In genomic region chr20:47379433-47380150, GRCh38 we compare ENCODE assay signal across 10 cellular contexts. TPM values are rescaled to one million over a fixed set of nuclear protein-coding genes. Genes with fewer than 3 reads are reported as not detected.
A peak's percentile ranks its signal among the peaks of the same experiment; 100 is the strongest.
DNase-seq lines count a peak whose midpoint lies in the region; ATAC-seq and TF ChIP-seq lines count a peak whose summit lies in the region.
"Had no signal": no experiment of that assay in that cellular context is flagged by ENCODE, and none has a peak within 500 bp of the region (broad histone marks: within the 10 kb centered on the region; RNA-seq: fewer than 3 reads in every experiment).

No MANE protein-coding gene starts in this region.

- in situ Hi-C loops in Panc1 (cut with HindIII; ENCODE audit: low pct_unique_long_range_greater_than_20kb, low sequenced_read_pairs): no loop called here

- no peaks in the 10 kb centered on the region for H3K4me1 ChIP-seq in CD4-positive, CD25-positive, alpha-beta regulatory T cell (ENCODE audit: control insufficient read depth, insufficient read depth, low read length, poor library complexity, severe bottlenecking)
- H3K4me1 ChIP-seq in Panc1 (ENCODE audit: control insufficient read depth, insufficient read depth, low read length): peaks cover 34% of the 10 kb centered on the region
- H3K4me1 ChIP-seq in naive thymus-derived CD4-positive, alpha-beta T cell (ENCODE audit: control insufficient read depth in 2 of 2, insufficient read depth in 2 of 2, low read length in 2 of 2): peaks cover 0 to 6% of the 10 kb centered on the region in 2 donors

- no peak for ATAC-seq in CD4-positive, CD25-positive, alpha-beta regulatory T cell (ENCODE audit: low read depth in 2 of 2)
- ATAC-seq in Panc1: no peak
- no peak for ATAC-seq in naive thymus-derived CD4-positive, alpha-beta T cell

- no peak overlapping the region for H3K4me3 Mint-ChIP-seq in CD4-positive, CD25-positive, alpha-beta regulatory T cell
- H3K4me3 Mint-ChIP-seq in Calu3 (ENCODE audit: low read depth, unreplicated experiment): no peak overlapping the region
- H3K4me3 Mint-ChIP-seq in naive thymus-derived CD4-positive, alpha-beta T cell: peak overlapping the region in 1 of 10 donors; percentile 11

- no peaks in the 10 kb centered on the region for H3K9me3 Mint-ChIP-seq in CD4-positive, CD25-positive, alpha-beta regulatory T cell
- no peaks in the 10 kb centered on the region for H3K9me3 Mint-ChIP-seq in Calu3 (ENCODE audit: low read depth, unreplicated experiment)
- H3K9me3 Mint-ChIP-seq in naive thymus-derived CD4-positive, alpha-beta T cell: no peaks in the 10 kb centered on the region

- DNase-seq in CD4-positive, CD25-positive, alpha-beta regulatory T cell: no peak
- DNase-seq in Panc1 (ENCODE audit: low read depth, low spot score) (no peak), choroid plexus epithelial cell (ENCODE audit: low read depth) (peak; percentile 89), occipital lobe (lab: John Stamatoyannopoulos, UW) (peak; percentile 7), Calu3 (no peak), NK-92 (lab: John Stamatoyannopoulos, UW; ENCODE audit: unreplicated experiment) (no peak)
- no peak for DNase-seq in stimulated activated naive CD4-positive, alpha-beta T cell treated with Interleukin-2 at 50 U/mL for 16 hours (lab: John Stamatoyannopoulos, UW)
- DNase-seq in naive thymus-derived CD4-positive, alpha-beta T cell: no peak
- DNase-seq: mesendoderm, substantia nigra had no signal

- H3K4me1 Mint-ChIP-seq in CD4-positive, CD25-positive, alpha-beta regulatory T cell: peaks cover 0 to 8% (median 5%) of the 10 kb centered on the region in 4 donors
- peaks cover 32% of the 10 kb centered on the region for H3K4me1 Mint-ChIP-seq in Calu3 (ENCODE audit: low read depth, unreplicated experiment)
- H3K4me1 Mint-ChIP-seq in naive thymus-derived CD4-positive, alpha-beta T cell: peaks cover 0 to 33% (median 10%) of the 10 kb centered on the region in 7 donors

- H3K27ac ChIP-seq in CD4-positive, CD25-positive, alpha-beta regulatory T cell (ENCODE audit: insufficient read depth, low read length, poor library complexity, severe bottlenecking): no peak overlapping the region
- peak overlapping the region; percentile 85 for H3K27ac ChIP-seq in Panc1 (ENCODE audit: low read length)
- no peak overlapping the region for H3K27ac ChIP-seq in naive thymus-derived CD4-positive, alpha-beta T cell (ENCODE audit: low read depth, low read length)

- H3K27me3 ChIP-seq in CD4-positive, CD25-positive, alpha-beta regulatory T cell (ENCODE audit: control insufficient read depth, insufficient read depth, low read length): no peaks in the 10 kb centered on the region
- H3K27me3 ChIP-seq in Panc1 (ENCODE audit: control insufficient read depth, insufficient read depth, low read length): no peaks in the 10 kb centered on the region
- H3K27me3 ChIP-seq in naive thymus-derived CD4-positive, alpha-beta T cell (ENCODE audit: control insufficient read depth in 2 of 2, insufficient read depth in 2 of 2, low read length in 2 of 2): peaks cover 0 to 2% of the 10 kb centered on the region in 2 donors

- no peaks in the 10 kb centered on the region for H3K36me3 ChIP-seq in CD4-positive, CD25-positive, alpha-beta regulatory T cell (ENCODE audit: control insufficient read depth, insufficient read depth, low read length)
- no peaks in the 10 kb centered on the region for H3K36me3 ChIP-seq in Panc1 (ENCODE audit: control insufficient read depth, insufficient read depth, low read length)
- no peaks in the 10 kb centered on the region for H3K36me3 ChIP-seq in naive thymus-derived CD4-positive, alpha-beta T cell (ENCODE audit: control insufficient read depth in 2 of 3, insufficient read depth in 3 of 3, low read length in 3 of 3)

- POLR2A ChIA-PET in Panc1 (lab: Charles Lee): no interaction called here
- POLR2A ChIA-PET in naive thymus-derived CD4-positive, alpha-beta T cell (lab: Charles Lee): interaction anchor here (0.6 to 1.3 kb wide), 2 partner anchors 106 to 224 kb away, joined by 3 to 4 read pairs; no protein-coding TSS in a partner anchor

- BruUV-seq in Panc1 (replicated peaks; lab: Mats Ljungman, UMichigan) (no TSS peak), Calu3 (replicated peaks; lab: Mats Ljungman, UMichigan) (no TSS peak)

- TF ChIP-seq CTCF in Panc1 (IDR thresholded peaks at IDR 0.05): no peak
- no peak for TF ChIP-seq CTCF in choroid plexus epithelial cell (conservative IDR thresholded peaks at IDR 0.05; ENCODE audit: low read depth, low read length)
- no peak for TF ChIP-seq CTCF in Calu3 (IDR thresholded peaks at IDR 0.05; ENCODE audit: unreplicated experiment)

- CTCF ChIA-PET in Panc1 (lab: Charles Lee): interaction anchor here (0.6 kb wide), 1 partner anchor 76 kb away, joined by 3 read pairs; no protein-coding TSS in a partner anchor
- CTCF ChIA-PET in Calu3 (lab: Charles Lee): interaction anchor here (0.6 to 7.2 kb wide), 4 partner anchors 21 to 172 kb away, joined by 3 to 346 read pairs (median 7); no protein-coding TSS in a partner anchor
- CTCF ChIA-PET in naive thymus-derived CD4-positive, alpha-beta T cell (lab: Charles Lee): interaction anchor here (0.6 to 8.2 kb wide), 2 partner anchors 64 to 107 kb away, joined by 4 to 305 read pairs; no protein-coding TSS in a partner anchor

- no peaks in the 10 kb centered on the region for H3K27me3 Mint-ChIP-seq in CD4-positive, CD25-positive, alpha-beta regulatory T cell
- no peaks in the 10 kb centered on the region for H3K27me3 Mint-ChIP-seq in Calu3 (ENCODE audit: unreplicated experiment)
- H3K27me3 Mint-ChIP-seq in naive thymus-derived CD4-positive, alpha-beta T cell: no peaks in the 10 kb centered on the region

- peak overlapping the region in 2 of 3 donors; percentile 72 to 91 for H3K27ac Mint-ChIP-seq in CD4-positive, CD25-positive, alpha-beta regulatory T cell
- no peak overlapping the region for H3K27ac Mint-ChIP-seq in Calu3 (ENCODE audit: unreplicated experiment)
- peak overlapping the region in 2 of 9 donors; percentile 52 to 73 for H3K27ac Mint-ChIP-seq in naive thymus-derived CD4-positive, alpha-beta T cell

- H3K36me3 Mint-ChIP-seq in CD4-positive, CD25-positive, alpha-beta regulatory T cell: no peaks in the 10 kb centered on the region
- peaks cover 8% of the 10 kb centered on the region for H3K36me3 Mint-ChIP-seq in Calu3 (ENCODE audit: insufficient read depth, unreplicated experiment)
- no peaks in the 10 kb centered on the region for H3K36me3 Mint-ChIP-seq in naive thymus-derived CD4-positive, alpha-beta T cell

- no peak overlapping the region for H3K4me3 ChIP-seq in CD4-positive, CD25-positive, alpha-beta regulatory T cell (ENCODE audit: low read depth, low read length)
- H3K4me3 ChIP-seq in Panc1 (ENCODE audit: low read depth in 2 of 2, low read length in 2 of 2) (no peak overlapping the region), choroid plexus epithelial cell (ENCODE audit: low read depth, low read length) (no peak overlapping the region)
- H3K4me3 ChIP-seq in naive thymus-derived CD4-positive, alpha-beta T cell (ENCODE audit: low read length): no peak overlapping the region

- H3K9me3 ChIP-seq in CD4-positive, CD25-positive, alpha-beta regulatory T cell (ENCODE audit: control insufficient read depth in 2 of 2, low read length in 2 of 2): no peaks in the 10 kb centered on the region
- no peaks in the 10 kb centered on the region for H3K9me3 ChIP-seq in Panc1 (ENCODE audit: control insufficient read depth, insufficient read depth, low read depth, low read length)
- no peaks in the 10 kb centered on the region for H3K9me3 ChIP-seq in naive thymus-derived CD4-positive, alpha-beta T cell (ENCODE audit: control insufficient read depth in 2 of 3, low read length in 3 of 3)

- intact Hi-C loops in Panc1 (cut with micrococcal nuclease; ENCODE audit: unreplicated experiment) (loop anchor here (5.0 to 10.0 kb wide), 3 partner anchors 52 to 245 kb away; no protein-coding TSS in a partner anchor), Calu3 (cut with micrococcal nuclease; ENCODE audit: unreplicated experiment) (loop anchor here (5.0 kb wide), 2 partner anchors 77 to 627 kb away; no protein-coding TSS in a partner anchor)
- intact Hi-C loops in naive thymus-derived CD4-positive, alpha-beta T cell (cut with micrococcal nuclease): loop anchor here (2.0 to 10.0 kb wide), 2 partner anchors 29 to 625 kb away; no protein-coding TSS in a partner anchor

RNA-seq across cellular contexts. Expression of gene ZMYND8, which starts 23.1 kb away (rescaled TPM):
- total RNA-seq in CD4-positive, CD25-positive, alpha-beta regulatory T cell: 47.2 TPM
- 10 to 100 TPM in 1 of 4 donors, 1 to 10 TPM in 3; 7.5 to 10.4 (median 8.2) TPM for polyA plus RNA-seq in CD4-positive, CD25-positive, alpha-beta regulatory T cell
- total RNA-seq in Panc1 (2021; ENCODE audit: unreplicated experiment) (50.7 TPM), occipital lobe (58.6 TPM), Calu3 (2022) (53.1 and 77.3 TPM in 2 replicates)
- 26.6 TPM for polyA plus RNA-seq in Panc1 (2012; ENCODE audit: insufficient read length)
- 10 to 100 TPM; 54.5 to 83.0 (median 68.5) TPM for total RNA-seq in naive thymus-derived CD4-positive, alpha-beta T cell
- polyA plus RNA-seq in naive thymus-derived CD4-positive, alpha-beta T cell: 10 to 100 TPM; 12.7 to 28.7 TPM

Comparison
In these comparisons a context has a peak if more than half of its experiments do, and no peak if none do; other contexts are left out.
1. DNase-seq: peak in choroid plexus epithelial cell (single experiment) and occipital lobe (single experiment); none in CD4-positive, CD25-positive, alpha-beta regulatory T cell (0 of 3), Panc1 (single experiment), stimulated activated naive CD4-positive, alpha-beta T cell treated with Interleukin-2 at 50 U/mL for 16 hours (single experiment), Calu3 (single experiment), naive thymus-derived CD4-positive, alpha-beta T cell (0 of 9) and NK-92 (single experiment).